ENCODE assay signal across 8 cellular contexts in the genomic region with DNA sequence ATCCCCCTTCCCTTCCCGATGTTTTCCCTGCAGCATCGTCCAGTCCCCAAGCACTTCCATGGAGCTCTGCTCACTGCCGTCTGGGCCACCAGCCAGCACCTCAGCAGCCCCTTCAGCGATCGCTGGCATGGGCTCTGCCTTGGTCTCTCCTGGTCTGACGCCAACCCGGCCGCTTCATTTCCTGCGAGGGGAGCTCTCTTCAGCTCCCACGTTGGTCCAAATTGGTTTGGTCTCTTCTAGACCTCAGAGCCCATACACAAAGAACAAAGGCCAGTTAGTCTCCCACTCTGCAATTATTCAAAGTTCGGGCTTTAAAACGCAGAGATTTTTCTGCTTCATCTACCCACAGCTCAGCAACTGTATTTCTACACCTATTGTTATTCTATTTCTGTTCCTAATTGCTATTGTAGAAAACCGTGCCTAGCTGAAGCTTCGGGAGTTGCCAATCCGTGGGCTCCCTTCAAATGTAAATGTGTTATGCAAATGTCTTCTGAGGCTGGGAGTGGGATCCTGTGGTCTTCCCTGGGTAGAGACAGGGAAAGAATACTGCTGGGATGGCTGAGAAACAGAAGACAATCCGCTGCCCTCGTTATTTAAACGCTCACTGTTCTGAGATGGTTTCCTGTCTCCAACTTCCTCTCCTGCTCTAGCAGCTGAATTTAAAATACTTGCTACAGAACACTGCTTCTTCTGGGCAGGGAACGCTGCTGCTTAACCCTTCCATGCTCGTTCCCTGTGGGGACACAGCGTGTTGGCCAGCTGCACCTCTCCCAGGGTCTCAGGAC.
DNase-seq lines count a peak whose midpoint lies in the region; ATAC-seq and TF ChIP-seq lines count a peak whose summit lies in the region.

No MANE protein-coding gene starts in this region.

- peaks cover 4% of the 10 kb centered on the region for H3K4me1 ChIP-seq in NT2/D1 (ENCODE audit: insufficient read depth, insufficient read length)
- H3K4me1 ChIP-seq in heart left ventricle = peaks cover 0 to 54% (median 18%) of the 10 kb centered on the region in 12 donors
- H3K4me1 ChIP-seq in ovary (ENCODE audit: insufficient read depth) = peaks cover 1% of the 10 kb centered on the region

- H3K36me3 ChIP-seq in NT2/D1 (ENCODE audit: insufficient read depth, insufficient read length, low read length) (no peaks in the 10 kb centered on the region), heart left ventricle (no peaks in the 10 kb centered on the region), ovary (no peaks in the 10 kb centered on the region)

- peak overlapping the region; percentile 37 to 74 (median 63) for H3K27ac ChIP-seq in heart left ventricle
- no peak overlapping the region for H3K27ac ChIP-seq in ovary

- WGBS in heart left ventricle, 4 donors = 1 to 9% (median 5%) methylated on average over 21 of the region's 21 CpGs
- WGBS in ovary, 3 donors = 1 to 28% (median 2%) methylated on average over 21 of the region's 21 CpGs

- intact Hi-C loops in heart left ventricle (cut with DNase I) = loop anchor here in 4 of 10 donors (5.0 to 10.0 kb wide), 4 partner anchors 46 to 704 kb away; no protein-coding TSS in a partner anchor
- intact Hi-C loops in ovary (cut with DNase I) = no loop called here

- DNase-seq in Daoy (ENCODE audit: low read depth) (peak; percentile 60), NT2/D1 (ENCODE audit: low read depth, low spot score) (peak; percentile 88), heart left ventricle (peak in 3 of 5 donors; percentile 47 to 73 (median 66)), ovary (peak in 3 of 5 donors; percentile 19 to 66 (median 24)), islet precursor cell (no peak)

- peak overlapping the region; percentile 21 for H3K4me3 ChIP-seq in NT2/D1 (ENCODE audit: insufficient read length, low read depth)
- peak overlapping the region in 9 of 12 donors; percentile 2 to 47 (median 39) for H3K4me3 ChIP-seq in heart left ventricle
- H3K4me3 ChIP-seq in ovary = peak overlapping the region; percentile 0

- TF ChIP-seq POLR2A in heart left ventricle (IDR thresholded peaks at IDR 0.05) = no peak
- TF ChIP-seq POLR2A in ovary (IDR thresholded peaks at IDR 0.05) = no peak

- peak overlapping the region; percentile 52 for H3K9ac ChIP-seq in NT2/D1 (ENCODE audit: insufficient read length, low read depth)

- no peak for TF ChIP-seq CTCF in heart left ventricle (IDR thresholded peaks at IDR 0.05)
- no peak for TF ChIP-seq CTCF in ovary (IDR thresholded peaks at IDR 0.05)

- no peak for TF ChIP-seq EP300 in ovary (IDR thresholded peaks at IDR 0.05)

- H3K27me3 ChIP-seq in NT2/D1 (ENCODE audit: insufficient read depth, insufficient read length) = peaks cover 11% of the 10 kb centered on the region
- no peaks in the 10 kb centered on the region for H3K27me3 ChIP-seq in heart left ventricle
- H3K27me3 ChIP-seq in ovary = no peaks in the 10 kb centered on the region

- ATAC-seq in heart left ventricle = peak in 3 of 4 donors; percentile 33 to 54 (median 34)
- ATAC-seq in GM21723 (IDR thresholded peaks at IDR 0.05; ENCODE audit: unreplicated experiment) = no peak
- ATAC-seq in HG03520 (IDR thresholded peaks at IDR 0.05; ENCODE audit: unreplicated experiment) = no peak
- ATAC-seq in HG03565 (IDR thresholded peaks at IDR 0.05; ENCODE audit: unreplicated experiment) = no peak

- H3K9me3 ChIP-seq in NT2/D1 (ENCODE audit: insufficient read depth, low read length) (no peaks in the 10 kb centered on the region), heart left ventricle (no peaks in the 10 kb centered on the region), ovary (no peaks in the 10 kb centered on the region)

Comparison
In these comparisons a context has a peak if more than half of its experiments do, and no peak if none do; other contexts are left out.
1. ATAC-seq: peak in heart left ventricle (3 of 4); none in GM21723 (single experiment), HG03520 (single experiment) and HG03565 (single experiment).
2. H3K27ac ChIP-seq: peak in heart left ventricle (12 of 12); none in ovary (0 of 2).
3. Peak in every context shown above with its lines, with median percentiles within 50 percentile points of each other: H3K4me3 ChIP-seq.